23 cellular contexts compared by ENCODE assay signal in the genomic region with DNA sequence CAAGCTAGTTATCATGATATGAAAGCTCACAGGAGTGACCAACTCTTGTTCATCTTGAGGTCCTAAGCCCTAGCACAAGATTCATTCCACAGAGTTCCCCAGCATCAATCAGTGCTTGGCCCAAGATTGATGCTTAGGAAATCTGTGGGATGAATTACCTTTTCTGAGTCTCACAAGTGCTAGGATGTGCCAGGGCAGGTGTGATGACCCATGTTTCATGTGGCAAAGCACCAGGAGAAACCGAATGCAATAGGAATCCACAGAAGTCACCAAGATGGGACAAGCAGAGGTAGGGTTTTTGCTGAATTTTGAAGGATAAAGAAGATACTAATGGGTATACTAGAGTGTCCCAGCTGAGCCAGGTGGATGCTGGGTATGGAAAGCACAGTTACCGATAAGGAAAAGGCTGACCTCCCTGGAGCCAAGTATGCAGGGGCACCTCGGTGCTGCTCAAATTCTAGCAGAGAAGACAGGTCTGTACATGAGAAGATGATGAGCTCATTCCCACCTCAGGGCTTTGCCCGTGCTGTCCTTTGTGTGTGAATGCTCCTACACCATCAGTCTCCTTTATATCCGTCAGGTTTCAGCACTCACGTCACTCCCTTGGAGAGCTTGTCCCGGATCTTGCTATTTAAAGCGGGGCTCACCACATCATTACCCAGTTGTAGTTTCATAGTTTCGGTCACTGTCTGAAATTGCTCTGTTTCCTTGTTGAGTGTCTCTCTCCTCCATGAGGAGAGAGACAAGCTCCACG.
DNase-seq lines count a peak whose midpoint lies in the region; ATAC-seq, FAIRE-seq and TF ChIP-seq lines count a peak whose summit lies in the region.
"Had no signal": no experiment of that assay in that cellular context is flagged by ENCODE, and none has a peak within 500 bp of the region (broad histone marks: within the 10 kb centered on the region; RNA-seq: fewer than 3 reads in every experiment).

No MANE protein-coding gene starts in this region.

- H4K20me1 ChIP-seq in keratinocyte (ENCODE audit: control insufficient read depth, extremely low read depth, insufficient read depth, low read length): no peaks in the 10 kb centered on the region
- H4K20me1 ChIP-seq: BLaER1 treated with 17β-estradiol and CSF1 and Interleukin-3, amounts not matched to agents 10 nM and 100 nM had no signal

- no peaks in the 10 kb centered on the region for H3K36me3 Mint-ChIP-seq in natural killer cell treated with Interleukin-12 subunit alpha and Interleukin-12 subunit beta and Interleukin-15 and Interleukin-18, amount 100 ng/mL, for 72 hours
- H3K36me3 Mint-ChIP-seq in activated CD8-positive, alpha-beta T cell treated with anti-CD3 and anti-CD28 coated beads for 36 hours (ENCODE audit: low read depth): no peaks in the 10 kb centered on the region

- peaks cover 3 to 6% of the 10 kb centered on the region in 2 donors for H3K27me3 Mint-ChIP-seq in natural killer cell treated with Interleukin-12 subunit alpha and Interleukin-12 subunit beta and Interleukin-15 and Interleukin-18, amount 100 ng/mL, for 72 hours
- H3K27me3 Mint-ChIP-seq in activated CD8-positive, alpha-beta T cell treated with anti-CD3 and anti-CD28 coated beads for 36 hours: peaks cover 4% of the 10 kb centered on the region
- H3K27me3 Mint-ChIP-seq: CD4-positive, alpha-beta T cell; IgD-negative memory B cell had no signal

- peak overlapping the region; percentile 42 for H3K4me2 ChIP-seq in keratinocyte (ENCODE audit: control insufficient read depth, extremely low read depth, insufficient read depth, low read depth, low read length)
- H3K4me2 ChIP-seq: BLaER1 treated with 17β-estradiol and CSF1 and Interleukin-3, amounts not matched to agents 10 nM and 100 nM; KMS-11; SK-N-SH had no signal

- H3K4me1 ChIP-seq in left ventricle myocardium inferior (peaks cover 5% of the 10 kb centered on the region), keratinocyte (ENCODE audit: control insufficient read depth, extremely low read depth, insufficient read depth, low read length) (peaks cover 27% of the 10 kb centered on the region)
- H3K4me1 ChIP-seq: BLaER1 treated with 17β-estradiol and CSF1 and Interleukin-3, amounts not matched to agents 10 nM and 100 nM had no signal

- no peaks in the 10 kb centered on the region for H3K9me3 Mint-ChIP-seq in natural killer cell treated with Interleukin-12 subunit alpha and Interleukin-12 subunit beta and Interleukin-15 and Interleukin-18, amount 100 ng/mL, for 72 hours
- H3K9me3 Mint-ChIP-seq in activated CD8-positive, alpha-beta T cell treated with anti-CD3 and anti-CD28 coated beads for 36 hours: peaks cover 7% of the 10 kb centered on the region

- H3K27me3 ChIP-seq in left ventricle myocardium inferior (ENCODE audit: low read depth) (no peaks in the 10 kb centered on the region), keratinocyte (ENCODE audit: control insufficient read depth, extremely low read depth, insufficient read depth, low read length) (no peaks in the 10 kb centered on the region)
- H3K27me3 ChIP-seq: BLaER1 treated with 17β-estradiol and CSF1 and Interleukin-3, amounts not matched to agents 10 nM and 100 nM had no signal

- H3K27ac Mint-ChIP-seq in natural killer cell treated with Interleukin-12 subunit alpha and Interleukin-12 subunit beta and Interleukin-15 and Interleukin-18, amount 100 ng/mL, for 72 hours: no peak overlapping the region
- no peak overlapping the region for H3K27ac Mint-ChIP-seq in activated CD8-positive, alpha-beta T cell treated with anti-CD3 and anti-CD28 coated beads for 36 hours
- H3K27ac Mint-ChIP-seq: CD4-positive, alpha-beta T cell; IgD-negative memory B cell had no signal

- H3K9ac ChIP-seq in keratinocyte (ENCODE audit: control insufficient read depth, extremely low read depth, insufficient read depth, low read length): peak overlapping the region; percentile 51
- H3K9ac ChIP-seq: BLaER1 treated with 17β-estradiol and CSF1 and Interleukin-3, amounts not matched to agents 10 nM and 100 nM; KMS-11; SK-N-SH had no signal

- peak; percentile 50 to 66 for ATAC-seq in left cardiac atrium
- ATAC-seq in natural killer cell treated with Interleukin-12 subunit alpha and Interleukin-12 subunit beta and Interleukin-15 and Interleukin-18, amount 100 ng/mL, for 72 hours: no peak
- no peak for ATAC-seq in GM18517 (IDR thresholded peaks at IDR 0.05; ENCODE audit: unreplicated experiment)
- no peak for ATAC-seq in activated CD8-positive, alpha-beta T cell treated with anti-CD3 and anti-CD28 coated beads for 36 hours

- no peak overlapping the region for H3K4me3 Mint-ChIP-seq in natural killer cell treated with Interleukin-12 subunit alpha and Interleukin-12 subunit beta and Interleukin-15 and Interleukin-18, amount 100 ng/mL, for 72 hours
- H3K4me3 Mint-ChIP-seq in activated CD8-positive, alpha-beta T cell treated with anti-CD3 and anti-CD28 coated beads for 36 hours: no peak overlapping the region
- H3K4me3 Mint-ChIP-seq: CD4-positive, alpha-beta T cell; IgD-negative memory B cell had no signal

- FAIRE-seq in keratinocyte (lab: Jason Lieb, UNC): peak; percentile 100
- FAIRE-seq: A204.1, D721Med had no signal

- H3K79me2 ChIP-seq in keratinocyte (ENCODE audit: control insufficient read depth, insufficient read depth, low read length): no peaks in the 10 kb centered on the region

- intact Hi-C loops in left cardiac atrium (cut with DNase I) (loop anchor here in 1 of 2 donors (5.0 kb wide), 1 partner anchor 107 kb away; no protein-coding TSS in a partner anchor), left ventricle myocardium inferior (cut with micrococcal nuclease) (no loop called here)
- intact Hi-C loops in activated CD8-positive, alpha-beta T cell treated with anti-CD3 and anti-CD28 coated beads for 36 hours (cut with micrococcal nuclease): no loop called here

- H2AFZ ChIP-seq in keratinocyte (ENCODE audit: control insufficient read depth, low read length): peak overlapping the region; percentile 2

- H3K36me3 ChIP-seq in left ventricle myocardium inferior: no peaks in the 10 kb centered on the region
- no peaks in the 10 kb centered on the region for H3K36me3 ChIP-seq in keratinocyte (ENCODE audit: control insufficient read depth in 2 of 2, extremely low read depth in 1 of 2, insufficient read depth in 2 of 2, low read length in 2 of 2)
- H3K36me3 ChIP-seq: BLaER1 treated with 17β-estradiol and CSF1 and Interleukin-3, amounts not matched to agents 10 nM and 100 nM had no signal

- no peak for DNase-seq in left cardiac atrium
- no peak for DNase-seq in left ventricle myocardium inferior
- DNase-seq in epithelial cell of esophagus (ENCODE audit: low read depth): peak; percentile 99
- peak; percentile 93 for DNase-seq in keratinocyte (ENCODE audit: low read depth, low spot score)
- DNase-seq in natural killer cell treated with Interleukin-12 subunit alpha and Interleukin-12 subunit beta and Interleukin-15 and Interleukin-18, amount 100 ng/mL, for 72 hours (ENCODE audit: low spot score): no peak
- DNase-seq in activated CD8-positive, alpha-beta T cell treated with anti-CD3 and anti-CD28 coated beads for 36 hours: no peak
- DNase-seq: AML-193; CD4-positive, alpha-beta T cell; H7; NCI-H1048; NCI-H1417; NCI-H1694; NCI-H2029 treated with DMSO at 0.1 percent for 48 hours; NCI-H2227 treated with DMSO at 0.1 percent for 48 hours; NCI-H526 treated with DMSO at 0.1 percent for 48 hours; RPMI8226; SK-N-SH had no signal

- no peaks in the 10 kb centered on the region for H3K9me1 ChIP-seq in keratinocyte (ENCODE audit: control insufficient read depth, extremely low read depth, insufficient read depth, low read length)

- no peaks in the 10 kb centered on the region for H3K9me3 ChIP-seq in left ventricle myocardium inferior (replicated peaks)
- H3K9me3 ChIP-seq in keratinocyte (ENCODE audit: control insufficient read depth, low read depth, low read length): peaks cover 4% of the 10 kb centered on the region
- H3K9me3 ChIP-seq: SK-N-SH had no signal

- POLR2A ChIA-PET in activated CD8-positive, alpha-beta T cell treated with anti-CD3 and anti-CD28 coated beads for 36 hours (lab: Charles Lee): no interaction called here

- H3K27ac ChIP-seq in left ventricle myocardium inferior (replicated peaks): no peak overlapping the region
- H3K27ac ChIP-seq in keratinocyte (ENCODE audit: control insufficient read depth, insufficient read depth, low read length): peak overlapping the region; percentile 76
- H3K27ac ChIP-seq: BLaER1 treated with 17β-estradiol and CSF1 and Interleukin-3, amounts not matched to agents 10 nM and 100 nM; KMS-11 had no signal

- dilution Hi-C loops in keratinocyte (cut with MboI; ENCODE audit: extremely low pct_ligation_motif_present, low sequenced_read_pairs): no loop called here

- no peaks in the 10 kb centered on the region for H3K4me1 Mint-ChIP-seq in natural killer cell treated with Interleukin-12 subunit alpha and Interleukin-12 subunit beta and Interleukin-15 and Interleukin-18, amount 100 ng/mL, for 72 hours (ENCODE audit: low read depth in 2 of 2)
- H3K4me1 Mint-ChIP-seq in activated CD8-positive, alpha-beta T cell treated with anti-CD3 and anti-CD28 coated beads for 36 hours (ENCODE audit: low read depth): no peaks in the 10 kb centered on the region

- no peak for TF ChIP-seq CTCF in left ventricle myocardium inferior (IDR thresholded peaks at IDR 0.05; ENCODE audit: borderline replicate concordance)
- no peak for TF ChIP-seq CTCF in epithelial cell of esophagus (IDR thresholded peaks at IDR 0.05; ENCODE audit: insufficient read depth, low read depth, low read length, missing control alignments)
- TF ChIP-seq CTCF in keratinocyte (optimal IDR thresholded peaks at IDR 0.05 in 1 of 3, IDR thresholded peaks at IDR 0.05 in 1 of 3, conservative IDR thresholded peaks at IDR 0.05 in 1 of 3; ENCODE audit: extremely low read depth in 1 of 3, insufficient read depth in 2 of 3, low read length in 3 of 3): no peak
- TF ChIP-seq CTCF in activated CD8-positive, alpha-beta T cell treated with anti-CD3 and anti-CD28 coated beads for 36 hours (IDR thresholded peaks at IDR 0.05): no peak

- no peak overlapping the region for H3K4me3 ChIP-seq in left ventricle myocardium inferior
- no peak overlapping the region for H3K4me3 ChIP-seq in epithelial cell of esophagus (ENCODE audit: low read length)
- H3K4me3 ChIP-seq in keratinocyte (ENCODE audit: control insufficient read depth in 2 of 3, extremely low read depth in 1 of 3, insufficient read depth in 2 of 3, low read depth in 1 of 3, low read length in 3 of 3): no peak overlapping the region
- H3K4me3 ChIP-seq: BLaER1 treated with 17β-estradiol and CSF1 and Interleukin-3, amounts not matched to agents 10 nM and 100 nM had no signal

- CTCF ChIA-PET in activated CD8-positive, alpha-beta T cell treated with anti-CD3 and anti-CD28 coated beads for 36 hours (lab: Charles Lee): no interaction called here

Comparison
In these comparisons a context has a peak if more than half of its experiments do, and no peak if none do; other contexts are left out.
1. ATAC-seq: peak in left cardiac atrium (2 of 2); none in natural killer cell treated with Interleukin-12 subunit alpha and Interleukin-12 subunit beta and Interleukin-15 and Interleukin-18, amount 100 ng/mL, for 72 hours (0 of 2), GM18517 (single experiment) and activated CD8-positive, alpha-beta T cell treated with anti-CD3 and anti-CD28 coated beads for 36 hours (single experiment).
2. DNase-seq: peak in epithelial cell of esophagus (single experiment) and keratinocyte (single experiment); none in left cardiac atrium (single experiment), left ventricle myocardium inferior (single experiment), natural killer cell treated with Interleukin-12 subunit alpha and Interleukin-12 subunit beta and Interleukin-15 and Interleukin-18, amount 100 ng/mL, for 72 hours (single experiment) and activated CD8-positive, alpha-beta T cell treated with anti-CD3 and anti-CD28 coated beads for 36 hours (single experiment).